31 cellular contexts compared by ENCODE assay signal in the genomic region with DNA sequence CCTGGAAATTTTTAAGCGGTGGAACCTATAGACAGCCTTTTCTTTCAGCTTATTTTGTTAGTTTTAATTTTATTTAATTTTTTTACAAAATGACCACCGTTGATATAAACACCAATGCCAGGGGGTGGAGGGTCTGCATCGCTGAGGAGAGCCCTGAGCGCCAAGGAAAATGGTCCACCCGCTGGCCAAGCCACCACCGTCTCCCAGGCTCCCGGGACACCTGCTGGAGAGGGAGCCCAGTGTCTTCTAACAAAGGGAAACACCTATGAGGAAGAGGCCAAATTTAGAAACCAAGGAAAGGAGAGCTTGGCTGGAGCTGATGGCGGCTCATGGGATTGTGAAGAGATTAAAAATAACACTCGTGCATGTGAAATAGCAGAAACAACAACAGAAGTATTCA. TPM values are rescaled to one million over a fixed set of nuclear protein-coding genes. Genes with fewer than 3 reads are reported as not detected.
"Had no signal": no experiment of that assay in that cellular context is flagged by ENCODE, and none has a peak within 500 bp of the region (broad histone marks: within the 10 kb centered on the region; RNA-seq: fewer than 3 reads in every experiment).

No MANE protein-coding gene starts in this region.

- H3K27me3 ChIP-seq: esophagus muscularis mucosa, gastrocnemius medialis, left lung, neural progenitor cell, pancreas, spleen, stomach, transverse colon had no signal

- H3K4me3 ChIP-seq: esophagus muscularis mucosa, gastrocnemius medialis, heart right ventricle, left lung, lower lobe of right lung, neural progenitor cell, pancreas, prostate gland, spleen, stomach, thoracic aorta, transverse colon had no signal

- H3K4me1 Mint-ChIP-seq: memory B cell, natural killer cell had no signal

- H3K27ac ChIP-seq: epithelial cell of prostate, esophagus muscularis mucosa, gastrocnemius medialis, heart right ventricle, left lung, lower lobe of right lung, neural progenitor cell, pancreas, prostate gland, spleen, stomach, thoracic aorta, transverse colon had no signal

- H2AFZ ChIP-seq: neural progenitor cell had no signal

- DNase-seq: effector memory CD4-positive, alpha-beta T cell; gastrocnemius medialis; heart right ventricle; hypothalamus; left lung; lower lobe of right lung; natural killer cell; nucleus accumbens; pancreas; spleen; stimulated activated CD4-positive, alpha-beta T cell treated with anti-CD3 and anti-CD28 coated beads, Interleukin-15, amount 100 ng/mL, for 24 hours; stimulated activated CD4-positive, alpha-beta T cell treated with anti-CD3 and anti-CD28 coated beads, Interleukin-1b, Interleukin-23, amount 100 ng/mL, for 48 hours; stimulated activated CD4-positive, alpha-beta T cell treated with anti-CD3 and anti-CD28 coated beads, Interleukin-4, amount 100 ng/mL, for 24 hours; stimulated activated naive CD4-positive, alpha-beta T cell; stomach; substantia nigra; transverse colon had no signal

- H3K4me2 ChIP-seq: neural progenitor cell had no signal

- H3K27ac Mint-ChIP-seq: memory B cell, mesothelial cell of epicardium, natural killer cell, neural progenitor cell had no signal

- H3K36me3 Mint-ChIP-seq: mesothelial cell of epicardium, natural killer cell, neural progenitor cell had no signal

- H3K4me3 Mint-ChIP-seq: memory B cell, mesothelial cell of epicardium, natural killer cell, neural progenitor cell had no signal

- H3K4me1 ChIP-seq: esophagus muscularis mucosa, gastrocnemius medialis, heart right ventricle, left lung, lower lobe of right lung, neural progenitor cell, prostate gland, spleen, stomach, transverse colon had no signal

- H3K9me3 Mint-ChIP-seq: natural killer cell had no signal

- ATAC-seq: heart right ventricle, left lung, lower lobe of right lung, natural killer cell, pancreas, sciatic nerve had no signal

- H3K36me3 ChIP-seq: esophagus muscularis mucosa, gastrocnemius medialis, heart right ventricle, left lung, lower lobe of right lung, neural progenitor cell, pancreas, prostate gland, spleen, stomach, thoracic aorta, transverse colon had no signal

RNA-seq across cellular contexts. Expression of gene KRTAP5-8, which starts 0.3 kb away (rescaled TPM):
- total RNA-seq: esophagus muscularis mucosa, fibroblast of villous mesenchyme, heart right ventricle, lower lobe of right lung, mucosa of gallbladder, myocyte, natural killer cell, renal cortical epithelial cell, skeletal muscle tissue, urinary bladder had no signal
- polyA plus RNA-seq: heart right ventricle had no signal

RNA-seq across cellular contexts. Expression of gene KRTAP5-7, which starts 10.5 kb away (rescaled TPM):
- total RNA-seq: esophagus muscularis mucosa, fibroblast of villous mesenchyme, gastrocnemius medialis, lower lobe of right lung, mucosa of gallbladder, myocyte, renal cortical epithelial cell, skeletal muscle tissue, thoracic aorta had no signal

RNA-seq across cellular contexts. Expression of gene KRTAP5-9, which starts 10.7 kb away (rescaled TPM):
- total RNA-seq: esophagus muscularis mucosa, fibroblast of villous mesenchyme, gastrocnemius medialis, heart right ventricle, lower lobe of right lung, renal cortical epithelial cell, skeletal muscle tissue, stomach, thoracic aorta, urinary bladder had no signal
- polyA plus RNA-seq: heart right ventricle had no signal

RNA-seq across cellular contexts. Expression of gene KRTAP5-10, which starts 27.8 kb away (rescaled TPM):
- total RNA-seq: esophagus muscularis mucosa, fibroblast of villous mesenchyme, gastrocnemius medialis, heart right ventricle, left lung, lower lobe of right lung, mucosa of gallbladder, myocyte, natural killer cell, prostate gland, renal cortical epithelial cell, sciatic nerve, skeletal muscle tissue, stomach, thoracic aorta, urinary bladder had no signal
- polyA plus RNA-seq: heart right ventricle, stomach had no signal

RNA-seq across cellular contexts. Expression of gene KRTAP5-11, which starts 45.1 kb away (rescaled TPM):
- total RNA-seq: esophagus muscularis mucosa, fibroblast of villous mesenchyme, gastrocnemius medialis, heart right ventricle, left lung, lower lobe of right lung, mesothelial cell of epicardium, mucosa of gallbladder, myocyte, natural killer cell, pancreas, prostate gland, renal cortical epithelial cell, sciatic nerve, skeletal muscle tissue, spleen, stomach, thoracic aorta, transverse colon, urinary bladder had no signal
- polyA plus RNA-seq: heart right ventricle, spleen, stomach, urinary bladder had no signal
